14 cellular contexts compared by ENCODE assay signal in the genomic region with DNA sequence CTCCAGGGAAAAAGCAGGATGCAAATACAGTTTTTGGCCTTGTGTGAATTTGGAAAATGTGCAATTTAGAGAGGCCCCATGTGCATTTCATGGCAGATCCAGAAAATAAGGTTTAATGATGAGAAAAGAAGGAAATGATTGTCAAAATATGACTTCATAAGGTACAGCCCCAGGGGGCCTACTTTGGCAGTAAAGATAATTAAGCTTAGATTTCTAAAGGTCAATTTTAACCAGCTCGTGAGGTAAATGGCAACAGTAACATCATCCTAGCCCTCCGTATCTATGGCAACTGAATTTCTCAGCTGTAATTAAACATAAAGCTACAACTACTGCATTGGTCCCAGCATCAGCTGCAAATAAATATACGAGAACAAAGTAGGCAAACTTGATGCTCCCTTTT. TPM values are rescaled to one million over a fixed set of nuclear protein-coding genes. Genes with fewer than 3 reads are reported as not detected.
DNase-seq lines count a peak whose midpoint lies in the region; ATAC-seq and TF ChIP-seq lines count a peak whose summit lies in the region.
"Had no signal": no experiment of that assay in that cellular context is flagged by ENCODE, and none has a peak within 500 bp of the region (broad histone marks: within the 10 kb centered on the region; RNA-seq: fewer than 3 reads in every experiment).

No MANE protein-coding gene starts in this region.

- no peak for DNase-seq in activated naive CD8-positive, alpha-beta T cell treated with anti-CD3 and anti-CD28 coated beads, Interleukin-2, amount 50 U/mL, for 24 hours
- no peak for DNase-seq in activated naive CD8-positive, alpha-beta T cell treated with anti-CD3 and anti-CD28 coated beads for 36 hours
- DNase-seq in SK-MEL-5 (ENCODE audit: low read depth, low spot score) (peak; percentile 4), activated T-cell treated with anti-CD3 and anti-CD28 coated beads for 4 hours (no peak), superior temporal gyrus (ENCODE audit: extremely low spot score) (no peak)
- DNase-seq: Caco-2; CD8-positive, alpha-beta T cell; GM23248 had no signal

- H3K27ac Mint-ChIP-seq in activated naive CD8-positive, alpha-beta T cell treated with anti-CD3 and anti-CD28 coated beads, Interleukin-2, amount 50 U/mL, for 24 hours: no peak overlapping the region
- no peak overlapping the region for H3K27ac Mint-ChIP-seq in activated naive CD8-positive, alpha-beta T cell treated with anti-CD3 and anti-CD28 coated beads for 36 hours
- H3K27ac Mint-ChIP-seq: CD8-positive, alpha-beta T cell had no signal

- H4K20me1 ChIP-seq in Loucy (ENCODE audit: insufficient read depth, low read length, poor library complexity, severe bottlenecking): no peaks in the 10 kb centered on the region

- ATAC-seq in activated naive CD8-positive, alpha-beta T cell treated with anti-CD3 and anti-CD28 coated beads, Interleukin-2, amount 50 U/mL, for 24 hours: peak; percentile 24
- ATAC-seq: A549; CD8-positive, alpha-beta T cell; HCT116 had no signal

- no peak overlapping the region for H3K4me3 Mint-ChIP-seq in activated naive CD8-positive, alpha-beta T cell treated with anti-CD3 and anti-CD28 coated beads, Interleukin-2, amount 50 U/mL, for 24 hours
- H3K4me3 Mint-ChIP-seq in activated naive CD8-positive, alpha-beta T cell treated with anti-CD3 and anti-CD28 coated beads for 36 hours: no peak overlapping the region
- H3K4me3 Mint-ChIP-seq: CD14-positive monocyte; CD8-positive, alpha-beta T cell had no signal

- H3K9me3 ChIP-seq in Loucy (ENCODE audit: insufficient read depth, low read depth, low read length): no peaks in the 10 kb centered on the region
- H3K9me3 ChIP-seq: A549, Caco-2 had no signal

- H3K36me3 Mint-ChIP-seq in activated naive CD8-positive, alpha-beta T cell treated with anti-CD3 and anti-CD28 coated beads, Interleukin-2, amount 50 U/mL, for 24 hours (ENCODE audit: low read depth): no peaks in the 10 kb centered on the region
- no peaks in the 10 kb centered on the region for H3K36me3 Mint-ChIP-seq in activated naive CD8-positive, alpha-beta T cell treated with anti-CD3 and anti-CD28 coated beads for 36 hours
- H3K36me3 Mint-ChIP-seq: CD14-positive monocyte; CD8-positive, alpha-beta T cell had no signal

- H3K4me1 ChIP-seq in Loucy (ENCODE audit: insufficient read depth, low read length, poor library complexity, severe bottlenecking): no peaks in the 10 kb centered on the region
- H3K4me1 ChIP-seq: Caco-2 had no signal

- no peak overlapping the region for H3K4me2 ChIP-seq in Loucy (ENCODE audit: low read depth, low read length, poor library complexity, severe bottlenecking)
- H3K4me2 ChIP-seq: A549 had no signal

- no peaks in the 10 kb centered on the region for H3K36me3 ChIP-seq in Loucy (ENCODE audit: insufficient read depth, low read length)

- no peaks in the 10 kb centered on the region for H3K9me2 ChIP-seq in Loucy (replicated peaks; ENCODE audit: low read depth, low read length)

- H2AFZ ChIP-seq in Loucy (ENCODE audit: low read length): 0 out of 2 replicates have a peak overlapping the region, but pooled peaks have one; percentile 27
- H2AFZ ChIP-seq: GM23248 had no signal

- peaks cover 24% of the 10 kb centered on the region for H3K27me3 Mint-ChIP-seq in activated naive CD8-positive, alpha-beta T cell treated with anti-CD3 and anti-CD28 coated beads, Interleukin-2, amount 50 U/mL, for 24 hours
- H3K27me3 Mint-ChIP-seq in activated naive CD8-positive, alpha-beta T cell treated with anti-CD3 and anti-CD28 coated beads for 36 hours: peaks cover 25% of the 10 kb centered on the region

- no peaks in the 10 kb centered on the region for H3K27me3 ChIP-seq in Loucy (ENCODE audit: insufficient read depth, low read length, poor library complexity, severe bottlenecking)

- no peak for TF ChIP-seq CTCF in Loucy (conservative IDR thresholded peaks at IDR 0.05; ENCODE audit: low read length)

- no peaks in the 10 kb centered on the region for H3K79me2 ChIP-seq in Loucy (ENCODE audit: insufficient read depth, low read length)

- no peaks in the 10 kb centered on the region for H3K9me3 Mint-ChIP-seq in activated naive CD8-positive, alpha-beta T cell treated with anti-CD3 and anti-CD28 coated beads, Interleukin-2, amount 50 U/mL, for 24 hours
- no peaks in the 10 kb centered on the region for H3K9me3 Mint-ChIP-seq in activated naive CD8-positive, alpha-beta T cell treated with anti-CD3 and anti-CD28 coated beads for 36 hours
- H3K9me3 Mint-ChIP-seq: CD8-positive, alpha-beta T cell had no signal

- in situ Hi-C loops in SK-MEL-5 (cut with HindIII; ENCODE audit: low pct_unique_long_range_greater_than_20kb, low sequenced_read_pairs): no loop called here

- peaks cover 6% of the 10 kb centered on the region for H3K4me1 Mint-ChIP-seq in activated naive CD8-positive, alpha-beta T cell treated with anti-CD3 and anti-CD28 coated beads, Interleukin-2, amount 50 U/mL, for 24 hours
- H3K4me1 Mint-ChIP-seq in activated naive CD8-positive, alpha-beta T cell treated with anti-CD3 and anti-CD28 coated beads for 36 hours: no peaks in the 10 kb centered on the region
- H3K4me1 Mint-ChIP-seq: CD14-positive monocyte had no signal

- no peak overlapping the region for H3K9ac ChIP-seq in Loucy (ENCODE audit: low read depth, low read length, poor library complexity, severe bottlenecking)
- H3K9ac ChIP-seq: GM23248 had no signal

- H3K4me3 ChIP-seq in Loucy (ENCODE audit: low read length, poor library complexity, severe bottlenecking): no peak overlapping the region
- H3K4me3 ChIP-seq: A549, GM23248 had no signal

- H3F3A ChIP-seq in Loucy (ENCODE audit: low read depth): no peaks in the 10 kb centered on the region

RNA-seq across cellular contexts. Expression of gene PRSS54, which starts 30.0 kb away (rescaled TPM):
- not detected for total RNA-seq in activated naive CD8-positive, alpha-beta T cell treated with anti-CD3 and anti-CD28 coated beads for 36 hours
- total RNA-seq in SK-MEL-5 (2014; rRNA removed; shearing (Covaris generic)): not detected in 2 replicates
- polyA plus RNA-seq in SK-MEL-5 (2015; cell fraction: cytosol; rRNA removed): not detected in 2 replicates
- not detected in 2 replicates for polyA plus RNA-seq in SK-MEL-5 (2015; cell fraction: nucleus; rRNA removed)
- total RNA-seq: Caco-2; CD8-positive, alpha-beta T cell; Daoy; GM23248 had no signal
- polyA plus RNA-seq: A549, BJ, CD14-positive monocyte, GM23248 had no signal
